ENCODE assay signal across 14 cellular contexts in genomic region chr11:119421351-119421750, GRCh38. TPM values are rescaled to one million over a fixed set of nuclear protein-coding genes. Genes with fewer than 3 reads are reported as not detected.
A peak's percentile ranks its signal among the peaks of the same experiment; 100 is the strongest.
DNase-seq lines count a peak whose midpoint lies in the region; ATAC-seq and TF ChIP-seq lines count a peak whose summit lies in the region.
"Had no signal": no experiment of that assay in that cellular context is flagged by ENCODE, and none has a peak within 500 bp of the region (broad histone marks: within the 10 kb centered on the region; RNA-seq: fewer than 3 reads in every experiment).

No MANE protein-coding gene starts in this region.

- peaks cover 26% of the 10 kb centered on the region for H3K4me1 Mint-ChIP-seq in activated T-helper 2 cell treated with anti-CD3 and anti-CD28 coated beads, Interferon-gamma antibody, Interleukin-2, Interleukin-4, amounts not matched to agents 10 μg/mL and 5 μg/mL and 100 μg/mL, durations not matched to agents 14 hours and 24 hours and 36 hours (ENCODE audit: low read depth)

- H3K4me1 ChIP-seq in iPS DF 6.9 (ENCODE audit: control insufficient read depth, insufficient read depth, low read length), result peaks cover 17% of the 10 kb centered on the region

- H3K9me3 Mint-ChIP-seq in activated T-helper 2 cell treated with anti-CD3 and anti-CD28 coated beads, Interferon-gamma antibody, Interleukin-2, Interleukin-4, amounts not matched to agents 10 μg/mL and 5 μg/mL and 100 μg/mL, durations not matched to agents 14 hours and 24 hours and 36 hours, result no peaks in the 10 kb centered on the region
- H3K9me3 Mint-ChIP-seq: T-helper 1 cell treated with Interleukin-12 subunit alpha and Interleukin-12 subunit beta and Interleukin-4 antibody, amounts not matched to agents 30 μg/mL and 1 μg/mL, for 36 hours had no signal

- intact Hi-C loops in activated T-helper 2 cell treated with anti-CD3 and anti-CD28 coated beads, Interferon-gamma antibody, Interleukin-2, Interleukin-4, amounts not matched to agents 10 μg/mL and 5 μg/mL and 100 μg/mL, durations not matched to agents 14 hours and 24 hours and 36 hours (cut with micrococcal nuclease), result loop anchor here (10.0 kb wide), 1 partner anchor 53 kb away; no protein-coding TSS in a partner anchor

- H3K4me3 ChIP-seq in iPS DF 6.9 (ENCODE audit: low read length) (peak overlapping the region; percentile 61; the same call in 1 of the 2 replicates), skin epidermis (peak overlapping the region; percentile 34 to 54 (median 49))

- no peak overlapping the region for H3K27ac ChIP-seq in iPS DF 6.9 (ENCODE audit: low read length)
- H3K27ac ChIP-seq in skin epidermis, result peak overlapping the region in 9 of 21 experiments; percentile 70 to 86 (median 75)

- H3K27me3 ChIP-seq in iPS DF 6.9 (ENCODE audit: control insufficient read depth, insufficient read depth, low read length), result no peaks in the 10 kb centered on the region

- H3K27ac Mint-ChIP-seq in activated T-helper 2 cell treated with anti-CD3 and anti-CD28 coated beads, Interferon-gamma antibody, Interleukin-2, Interleukin-4, amounts not matched to agents 10 μg/mL and 5 μg/mL and 100 μg/mL, durations not matched to agents 14 hours and 24 hours and 36 hours, result no peak overlapping the region
- H3K27ac Mint-ChIP-seq: activated CD8-positive, alpha-beta memory T cell treated with anti-CD3 and anti-CD28 coated beads, Interleukin-2, amount 10 ng/mL, durations not matched to agents 7 days and 5 days; naive B cell; T-helper 1 cell treated with Interleukin-12 subunit alpha and Interleukin-12 subunit beta and Interleukin-4 antibody, amounts not matched to agents 30 μg/mL and 1 μg/mL, for 36 hours had no signal

- no peak for ATAC-seq in GM18502 (IDR thresholded peaks at IDR 0.05; ENCODE audit: poor library complexity, unreplicated experiment)
- ATAC-seq: activated CD8-positive, alpha-beta memory T cell treated with anti-CD3 and anti-CD28 coated beads, Interleukin-2, amount 10 ng/mL, durations not matched to agents 7 days and 5 days had no signal

- peaks cover 7% of the 10 kb centered on the region for H3K27me3 Mint-ChIP-seq in activated T-helper 2 cell treated with anti-CD3 and anti-CD28 coated beads, Interferon-gamma antibody, Interleukin-2, Interleukin-4, amounts not matched to agents 10 μg/mL and 5 μg/mL and 100 μg/mL, durations not matched to agents 14 hours and 24 hours and 36 hours (ENCODE audit: low read depth)

- H3K9me3 ChIP-seq in iPS DF 6.9 (ENCODE audit: control insufficient read depth, insufficient read depth, low read length), result no peaks in the 10 kb centered on the region

- peaks cover 11% of the 10 kb centered on the region for H3K36me3 Mint-ChIP-seq in activated T-helper 2 cell treated with anti-CD3 and anti-CD28 coated beads, Interferon-gamma antibody, Interleukin-2, Interleukin-4, amounts not matched to agents 10 μg/mL and 5 μg/mL and 100 μg/mL, durations not matched to agents 14 hours and 24 hours and 36 hours (ENCODE audit: low read depth)
- H3K36me3 Mint-ChIP-seq: activated CD8-positive, alpha-beta memory T cell treated with anti-CD3 and anti-CD28 coated beads, Interleukin-2, amount 10 ng/mL, durations not matched to agents 7 days and 5 days; naive B cell had no signal

- DNase-seq in GM13976 (ENCODE audit: low spot score), result peak; percentile 33
- no peak for DNase-seq in activated T-helper 2 cell treated with anti-CD3 and anti-CD28 coated beads, Interferon-gamma antibody, Interleukin-2, Interleukin-4, amounts not matched to agents 10 μg/mL and 5 μg/mL and 100 μg/mL, durations not matched to agents 14 hours and 24 hours and 36 hours (ENCODE audit: low spot score)
- DNase-seq in iPS DF 6.9 (ENCODE audit: low read depth, low spot score), result no peak
- DNase-seq in MV-4-11 (lab: John Stamatoyannopoulos, UW), result no peak
- DNase-seq in G401 (ENCODE audit: low spot score), result no peak
- no peak for DNase-seq in NCI-H187 (lab: John Stamatoyannopoulos, UW)
- DNase-seq: activated CD8-positive, alpha-beta memory T cell treated with anti-CD3 and anti-CD28 coated beads, Interleukin-2, amount 10 ng/mL, durations not matched to agents 7 days and 5 days; DND-41; naive B cell; NCI-H1417 treated with DMSO at 0.1 percent for 48 hours; NK-92 treated with Interleukin-12 subunit alpha and Interleukin-12 subunit beta, amount 100 ng/mL, for 24 hours had no signal

- H3K36me3 ChIP-seq in iPS DF 6.9 (ENCODE audit: control insufficient read depth, insufficient read depth, low read length), result peaks cover 17% of the 10 kb centered on the region

- no CpG with 5 or more reads among the region's 8 CpGs for WGBS in iPS DF 6.9 (ENCODE audit: insufficient coverage, insufficient read length)

- in situ Hi-C loops in GM13976 (cut with MboI; ENCODE audit: low sequenced_read_pairs, unreplicated experiment), result no loop called here
- in situ Hi-C loops in G401 (cut with HindIII; ENCODE audit: low sequenced_read_pairs), result no loop called here

- peak overlapping the region; percentile 82 for H3K4me3 Mint-ChIP-seq in activated T-helper 2 cell treated with anti-CD3 and anti-CD28 coated beads, Interferon-gamma antibody, Interleukin-2, Interleukin-4, amounts not matched to agents 10 μg/mL and 5 μg/mL and 100 μg/mL, durations not matched to agents 14 hours and 24 hours and 36 hours (ENCODE audit: low read depth)
- H3K4me3 Mint-ChIP-seq: activated CD8-positive, alpha-beta memory T cell treated with anti-CD3 and anti-CD28 coated beads, Interleukin-2, amount 10 ng/mL, durations not matched to agents 7 days and 5 days had no signal

- TF ChIP-seq CTCF in GM13976 (IDR thresholded peaks at IDR 0.05; ENCODE audit: borderline replicate concordance, control extremely low read depth, extremely low read depth, insufficient read depth, missing control alignments), result no peak

RNA-seq across cellular contexts. Expression of gene THY1, which starts 1.6 kb away (rescaled TPM):
- 35.2 and 37.3 TPM in 2 replicates for total RNA-seq in activated T-helper 2 cell treated with anti-CD3 and anti-CD28 coated beads, Interferon-gamma antibody, Interleukin-2, Interleukin-4, amounts not matched to agents 10 μg/mL and 5 μg/mL and 100 μg/mL, durations not matched to agents 14 hours and 24 hours and 36 hours
- 30.5 and 57.4 TPM in 2 replicates for total RNA-seq in G401 (2014; rRNA removed; shearing (Covaris generic))

RNA-seq across cellular contexts. Expression of gene USP2, which starts 39.9 kb away (rescaled TPM):
- total RNA-seq in activated T-helper 2 cell treated with anti-CD3 and anti-CD28 coated beads, Interferon-gamma antibody, Interleukin-2, Interleukin-4, amounts not matched to agents 10 μg/mL and 5 μg/mL and 100 μg/mL, durations not matched to agents 14 hours and 24 hours and 36 hours, result 1.0 and 1.1 TPM in 2 replicates
- total RNA-seq in G401 (2014; rRNA removed; shearing (Covaris generic)), result 0.75 and 1.8 TPM in 2 replicates
